9 cellular contexts compared by ENCODE assay signal in the genomic region with DNA sequence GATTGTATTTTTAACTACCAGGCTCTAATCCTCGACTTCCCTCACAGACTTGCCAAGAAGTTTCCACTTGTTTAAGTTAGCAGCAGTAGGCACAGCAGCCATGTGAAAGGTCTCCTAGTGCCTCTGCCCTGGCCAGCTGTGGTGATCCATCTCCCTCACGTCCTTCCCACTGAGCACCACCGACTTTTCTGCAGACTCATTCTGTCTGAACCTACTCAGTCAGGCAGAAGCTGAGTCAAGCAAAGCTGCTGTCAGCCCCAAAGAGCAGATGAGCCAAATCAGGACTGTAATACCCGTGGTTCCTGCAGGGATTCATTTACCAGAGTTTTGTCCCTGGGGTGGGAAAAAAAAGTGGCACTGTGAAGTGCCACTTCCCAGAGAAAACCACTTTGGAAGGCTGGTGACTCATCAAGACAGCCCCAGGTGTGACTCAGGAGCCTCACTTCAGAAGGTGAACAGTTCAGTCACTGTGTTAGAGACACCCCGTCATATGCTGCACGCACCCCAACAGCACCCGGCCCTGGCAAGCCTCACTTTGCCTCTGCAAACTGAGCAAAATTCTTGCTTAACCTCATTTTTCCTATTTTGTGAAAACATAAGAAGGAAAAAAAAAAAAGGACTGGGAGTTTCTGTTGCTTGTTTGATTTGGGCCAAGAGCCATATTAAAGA.
A peak's percentile ranks its signal among the peaks of the same experiment; 100 is the strongest.
DNase-seq lines count a peak whose midpoint lies in the region; ATAC-seq and TF ChIP-seq lines count a peak whose summit lies in the region.
"Had no signal": no experiment of that assay in that cellular context is flagged by ENCODE, and none has a peak within 500 bp of the region (broad histone marks: within the 10 kb centered on the region; RNA-seq: fewer than 3 reads in every experiment).

No MANE protein-coding gene starts in this region.

- TF ChIP-seq POLR2A in gastroesophageal sphincter (IDR thresholded peaks at IDR 0.05) (no peak), sigmoid colon (IDR thresholded peaks at IDR 0.05) (no peak)

- H3K9me3 ChIP-seq in gastroesophageal sphincter: no peaks in the 10 kb centered on the region
- no peaks in the 10 kb centered on the region for H3K9me3 ChIP-seq in sigmoid colon

- intact Hi-C loops in sigmoid colon (cut with DNase I): no loop called here

- H3K27me3 ChIP-seq in gastroesophageal sphincter (no peaks in the 10 kb centered on the region), sigmoid colon (no peaks in the 10 kb centered on the region)

- DNase-seq in RWPE1 (ENCODE audit: low spot score): peak; percentile 85
- DNase-seq in sigmoid colon: no peak
- DNase-seq in globus pallidus (ENCODE audit: low spot score): no peak
- no peak for DNase-seq in activated CD4-positive, alpha-beta T cell treated with anti-CD3 and anti-CD28 coated beads for 1 hour
- no peak for DNase-seq in activated naive CD8-positive, alpha-beta T cell treated with anti-CD3 and anti-CD28 coated beads, Interleukin-2, amount 50 U/mL, for 24 hours

- WGBS in gastroesophageal sphincter (ENCODE audit: low coverage in 1 of 2), 2 donors: 24 to 30% methylated on average over 2 to 7 of the region's 7 CpGs
- 44 to 47% methylated on average over 7 of the region's 7 CpGs for WGBS in sigmoid colon, 2 donors

- H3K36me3 Mint-ChIP-seq in activated naive CD8-positive, alpha-beta T cell treated with anti-CD3 and anti-CD28 coated beads, Interleukin-2, amount 50 U/mL, for 24 hours (ENCODE audit: low read depth): no peaks in the 10 kb centered on the region

- H3K4me3 ChIP-seq in gastroesophageal sphincter (no peak overlapping the region), sigmoid colon (no peak overlapping the region)

- CTCF ChIA-PET in RWPE1 (lab: Yijun Ruan, JAX): interaction anchor here (0.7 to 0.9 kb wide), 2 partner anchors 14 to 26 kb away, joined by 3 to 5 read pairs; no protein-coding TSS in a partner anchor

- POLR2A ChIA-PET in RWPE1 (lab: Yijun Ruan, JAX; ENCODE audit: low non-redundant PET): no interaction called here

- H3K27ac Mint-ChIP-seq in activated naive CD8-positive, alpha-beta T cell treated with anti-CD3 and anti-CD28 coated beads, Interleukin-2, amount 50 U/mL, for 24 hours: no peak overlapping the region

- ATAC-seq in GM18868 (IDR thresholded peaks at IDR 0.05; ENCODE audit: unreplicated experiment) (peak; percentile 31), gastroesophageal sphincter (peak; percentile 67), GM21528 (IDR thresholded peaks at IDR 0.05; ENCODE audit: low FRiP score, unreplicated experiment) (no peak)
- no peak for ATAC-seq in activated naive CD8-positive, alpha-beta T cell treated with anti-CD3 and anti-CD28 coated beads, Interleukin-2, amount 50 U/mL, for 24 hours

- no peaks in the 10 kb centered on the region for H3K36me3 ChIP-seq in gastroesophageal sphincter
- H3K36me3 ChIP-seq in sigmoid colon: no peaks in the 10 kb centered on the region

- peaks cover 10% of the 10 kb centered on the region for H3K27me3 Mint-ChIP-seq in activated naive CD8-positive, alpha-beta T cell treated with anti-CD3 and anti-CD28 coated beads, Interleukin-2, amount 50 U/mL, for 24 hours

- peaks cover 16% of the 10 kb centered on the region for H3K4me1 Mint-ChIP-seq in activated naive CD8-positive, alpha-beta T cell treated with anti-CD3 and anti-CD28 coated beads, Interleukin-2, amount 50 U/mL, for 24 hours

- no peak overlapping the region for H3K4me3 Mint-ChIP-seq in activated naive CD8-positive, alpha-beta T cell treated with anti-CD3 and anti-CD28 coated beads, Interleukin-2, amount 50 U/mL, for 24 hours

- H3K27ac ChIP-seq in RWPE1 (peak overlapping the region; percentile 90), gastroesophageal sphincter (peak overlapping the region in 3 of 4 donors; percentile 65 to 84 (median 68)), sigmoid colon (peak overlapping the region; percentile 19 to 63 (median 58))
- H3K27ac ChIP-seq: KMS-11 had no signal

- TF ChIP-seq CTCF in RWPE1 (conservative IDR thresholded peaks at IDR 0.05; ENCODE audit: low read depth): no peak
- peak in 1 of 4 experiments; percentile 24 for TF ChIP-seq CTCF in gastroesophageal sphincter (IDR thresholded peaks at IDR 0.05)
- TF ChIP-seq CTCF in sigmoid colon (IDR thresholded peaks at IDR 0.05): no peak

- peaks cover 15 to 97% (median 32%) of the 10 kb centered on the region in 3 donors for H3K4me1 ChIP-seq in gastroesophageal sphincter
- peaks cover 0 to 91% (median 82%) of the 10 kb centered on the region in 4 donors for H3K4me1 ChIP-seq in sigmoid colon

- H3K9me3 Mint-ChIP-seq in activated naive CD8-positive, alpha-beta T cell treated with anti-CD3 and anti-CD28 coated beads, Interleukin-2, amount 50 U/mL, for 24 hours: no peaks in the 10 kb centered on the region

- TF ChIP-seq EP300 in gastroesophageal sphincter (IDR thresholded peaks at IDR 0.05) (no peak), sigmoid colon (IDR thresholded peaks at IDR 0.05) (no peak)

Comparison
In these comparisons a context has a peak if more than half of its experiments do, and no peak if none do; other contexts are left out.
1. ATAC-seq: peak in GM18868 (single experiment) and gastroesophageal sphincter (single experiment); none in activated naive CD8-positive, alpha-beta T cell treated with anti-CD3 and anti-CD28 coated beads, Interleukin-2, amount 50 U/mL, for 24 hours (single experiment) and GM21528 (single experiment).
2. Peak in every context shown above with its lines, with median percentiles within 50 percentile points of each other: H3K27ac ChIP-seq.